Comparison of ENCODE assay signal across 17 cellular contexts in genomic region chr2:31397099-31397498, GRCh38. TPM values are rescaled to one million over a fixed set of nuclear protein-coding genes. Genes with fewer than 3 reads are reported as not detected.
DNase-seq lines count a peak whose midpoint lies in the region; ATAC-seq and TF ChIP-seq lines count a peak whose summit lies in the region.
"Had no signal": no experiment of that assay in that cellular context is flagged by ENCODE, and none has a peak within 500 bp of the region (broad histone marks: within the 10 kb centered on the region; RNA-seq: fewer than 3 reads in every experiment).

No MANE protein-coding gene starts in this region.

- peaks cover 9% of the 10 kb centered on the region; the same call in 1 of the 2 replicates for H3K9me3 Mint-ChIP-seq in WTC11
- H3K9me3 Mint-ChIP-seq: activated CD8-positive, alpha-beta T cell treated with anti-CD3 and anti-CD28 coated beads for 36 hours; CD4-positive, alpha-beta T cell had no signal

- TF ChIP-seq CTCF in WTC11 (IDR thresholded peaks at IDR 0.05) = no peak

- no peaks in the 10 kb centered on the region for H3K27me3 ChIP-seq in skeletal muscle tissue (ENCODE audit: control insufficient read depth in 3 of 3, insufficient read depth in 3 of 3, low read length in 3 of 3)
- H3K27me3 ChIP-seq: suprapubic skin had no signal

- peaks cover 8% of the 10 kb centered on the region for H3K4me1 Mint-ChIP-seq in WTC11
- H3K4me1 Mint-ChIP-seq: IgD-negative memory B cell had no signal

- H3K36me3 ChIP-seq in skeletal muscle tissue (ENCODE audit: control insufficient read depth in 3 of 3, insufficient read depth in 3 of 3, low read length in 3 of 3) = no peaks in the 10 kb centered on the region
- H3K36me3 ChIP-seq: suprapubic skin had no signal

- no peak overlapping the region for H3K9ac ChIP-seq in skeletal muscle tissue (ENCODE audit: low read depth in 1 of 3, low read length in 3 of 3)

- ATAC-seq in HG03196 (IDR thresholded peaks at IDR 0.05; ENCODE audit: unreplicated experiment) = no peak
- ATAC-seq in WTC11 = no peak
- ATAC-seq: activated CD8-positive, alpha-beta T cell treated with anti-CD3 and anti-CD28 coated beads for 36 hours had no signal

- POLR2A ChIA-PET in WTC11 (lab: Charles Lee) = no interaction called here

- intact Hi-C loops in head of caudate nucleus (cut with DNase I) = no loop called here

- no peaks in the 10 kb centered on the region for H3K9me3 ChIP-seq in skeletal muscle tissue (ENCODE audit: control insufficient read depth in 3 of 3, low read length in 3 of 3)
- H3K9me3 ChIP-seq: suprapubic skin had no signal

- H3K4me3 Mint-ChIP-seq in WTC11 = no peak overlapping the region
- H3K4me3 Mint-ChIP-seq: activated CD8-positive, alpha-beta T cell treated with anti-CD3 and anti-CD28 coated beads for 36 hours; CD4-positive, alpha-beta T cell; IgD-negative memory B cell had no signal

- H3K27ac ChIP-seq in skeletal muscle tissue (ENCODE audit: low read depth, low read length) = peak overlapping the region; percentile 61
- H3K27ac ChIP-seq: suprapubic skin had no signal

- no peaks in the 10 kb centered on the region for H3K36me3 Mint-ChIP-seq in WTC11
- H3K36me3 Mint-ChIP-seq: IgD-negative memory B cell had no signal

- no peak overlapping the region for H3K27ac Mint-ChIP-seq in WTC11
- H3K27ac Mint-ChIP-seq: activated CD8-positive, alpha-beta T cell treated with anti-CD3 and anti-CD28 coated beads for 36 hours; CD4-positive, alpha-beta T cell; IgD-negative memory B cell had no signal

- DNase-seq in NCI-H2171 treated with DMSO at 0.1 percent for 48 hours (lab: John Stamatoyannopoulos, UW) (peak; percentile 23), NCI-H2171 (lab: John Stamatoyannopoulos, UW) (no peak), NCI-H446 treated with DMSO at 0.1 percent for 48 hours (lab: John Stamatoyannopoulos, UW) (peak; percentile 65), head of caudate nucleus (peak in 27 of 42 donors; percentile 6 to 62 (median 27)), WTC11 (ENCODE audit: low spot score) (no peak)
- no peak for DNase-seq in stimulated activated CD4-positive, alpha-beta T cell treated with anti-CD3 and anti-CD28 coated beads, Interleukin-4, amount 100 ng/mL, for 4 hours
- DNase-seq: activated CD8-positive, alpha-beta T cell treated with anti-CD3 and anti-CD28 coated beads for 36 hours; CD4-positive, alpha-beta T cell; EL; glutamatergic neuron; HCEC 1CT had no signal

- H3K4me3 ChIP-seq in skeletal muscle tissue (ENCODE audit: low read length in 3 of 3) = no peak overlapping the region
- H3K4me3 ChIP-seq: suprapubic skin had no signal

- H3K4me1 ChIP-seq in skeletal muscle tissue (ENCODE audit: control insufficient read depth in 3 of 3, insufficient read depth in 3 of 3, low read length in 3 of 3) = peaks cover 9 to 20% (median 10%) of the 10 kb centered on the region in 3 donors
- H3K4me1 ChIP-seq: suprapubic skin had no signal

- H3K27me3 Mint-ChIP-seq in WTC11 (ENCODE audit: low read depth) = no peaks in the 10 kb centered on the region

- CTCF ChIA-PET in WTC11 (lab: Charles Lee) = no interaction called here

TF ChIP-seq in WTC11, 78 proteins besides CTCF, POLR2A, EP300 and RAD21:
- TF ChIP-seq GABPB1 (CRISPR knock-in tag; IDR thresholded peaks at IDR 0.05) (no peak), GRHL2 (CRISPR knock-in tag; IDR thresholded peaks at IDR 0.05; ENCODE audit: insufficient replicate concordance, severe bottlenecking) (no peak), ZNF423 (CRISPR knock-in tag; IDR thresholded peaks at IDR 0.05) (no peak), ATF2 (CRISPR knock-in tag; IDR thresholded peaks at IDR 0.05; ENCODE audit: borderline replicate concordance, low read depth) (no peak)

RNA-seq across cellular contexts. Expression of gene XDH, which starts 17.4 kb away (rescaled TPM):
- total RNA-seq in skeletal muscle tissue (not detected), WTC11 (2021) (3.0 to 3.7 TPM (median 3.7 TPM) in 3 replicates)
- total RNA-seq: endothelial cell of umbilical vein, pulmonary artery endothelial cell had no signal

Comparison
In these comparisons a context has a peak if more than half of its experiments do, and no peak if none do; other contexts are left out.
1. DNase-seq: peak in NCI-H2171 treated with DMSO at 0.1 percent for 48 hours (single experiment), NCI-H446 treated with DMSO at 0.1 percent for 48 hours (single experiment) and head of caudate nucleus (27 of 42); none in NCI-H2171 (single experiment), stimulated activated CD4-positive, alpha-beta T cell treated with anti-CD3 and anti-CD28 coated beads, Interleukin-4, amount 100 ng/mL, for 4 hours (0 of 2) and WTC11 (single experiment).